Comparison of ENCODE assay signal across 27 cellular contexts in genomic region chr2:145116834-145117233, GRCh38.
"Had no signal": no experiment of that assay in that cellular context is flagged by ENCODE, and none has a peak within 500 bp of the region (broad histone marks: within the 10 kb centered on the region; RNA-seq: fewer than 3 reads in every experiment).

No MANE protein-coding gene starts in this region.

- H3K27me3 Mint-ChIP-seq: activated CD4-positive, alpha-beta T cell treated with anti-CD3 and anti-CD28 coated beads for 36 hours; naive B cell; stimulated activated naive CD8-positive, alpha-beta T cell treated with anti-CD3 and anti-CD28 coated beads, Interleukin-15, Interleukin-2, amounts not matched to agents 100 ng/mL and 50 ng/mL, for 24 hours had no signal

- H3K9me3 ChIP-seq: body of pancreas, colonic mucosa, gastrocnemius medialis, suprapubic skin, tibial nerve had no signal

- H3K36me3 Mint-ChIP-seq: activated CD8-positive, alpha-beta memory T cell treated with anti-CD3 and anti-CD28 coated beads, Interleukin-2, amount 10 ng/mL, durations not matched to agents 7 days and 5 days; activated naive CD4-positive, alpha-beta T cell treated with anti-CD3 and anti-CD28 coated beads, Interleukin-2, amount 50 U/mL, for 72 hours; naive B cell; stimulated activated effector memory CD8-positive, alpha-beta T cell treated with anti-CD3 and anti-CD28 coated beads, Interleukin-12 subunit alpha, Interleukin-12 subunit beta, amount 100 ng/mL, for 72 hours had no signal

- DNase-seq: activated CD4-positive, alpha-beta T cell treated with anti-CD3 and anti-CD28 coated beads for 36 hours; activated CD4-positive, CD25-positive, alpha-beta regulatory T cell; activated CD8-positive, alpha-beta memory T cell treated with anti-CD3 and anti-CD28 coated beads, Interleukin-2, amount 10 ng/mL, durations not matched to agents 7 days and 5 days; activated CD8-positive, alpha-beta T cell treated with anti-CD3 and anti-CD28 coated beads, Interleukin-2, amount 10 ng/mL, durations not matched to agents 7 days and 5 days; activated naive CD4-positive, alpha-beta T cell; activated T-cell treated with anti-CD3 and anti-CD28 coated beads for 4 hours; activated T-cell treated with anti-CD3 and anti-CD28 coated beads, Interleukin-2, amount 50 U/mL, for 72 hours; anterior cingulate cortex; body of pancreas; colonic mucosa; dorsolateral prefrontal cortex; effector memory CD4-positive, alpha-beta T cell; gastrocnemius medialis; glutamatergic neuron; islet precursor cell; left ventricle myocardium superior; naive B cell; occipital lobe; small intestine; stimulated activated CD4-positive, alpha-beta T cell treated with anti-CD3 and anti-CD28 coated beads, Interleukin-4, amount 100 ng/mL, for 24 hours; T-helper 1 cell had no signal

- ATAC-seq: activated CD4-positive, alpha-beta T cell treated with anti-CD3 and anti-CD28 coated beads for 36 hours; activated CD8-positive, alpha-beta memory T cell treated with anti-CD3 and anti-CD28 coated beads, Interleukin-2, amount 10 ng/mL, durations not matched to agents 7 days and 5 days; activated CD8-positive, alpha-beta T cell treated with anti-CD3 and anti-CD28 coated beads, Interleukin-2, amount 10 ng/mL, durations not matched to agents 7 days and 5 days; activated naive CD4-positive, alpha-beta T cell treated with anti-CD3 and anti-CD28 coated beads, Interleukin-2, amount 50 U/mL, for 72 hours; activated T-cell treated with anti-CD3 and anti-CD28 coated beads, Interleukin-2, amount 50 U/mL, for 72 hours; body of pancreas; gastrocnemius medialis; sciatic nerve; stimulated activated effector memory CD8-positive, alpha-beta T cell treated with anti-CD3 and anti-CD28 coated beads, Interleukin-12 subunit alpha, Interleukin-12 subunit beta, amount 100 ng/mL, for 72 hours had no signal

- H3K4me3 ChIP-seq: body of pancreas, colonic mucosa, gastrocnemius medialis, suprapubic skin, tibial nerve had no signal

- H3K4me1 ChIP-seq: body of pancreas, colonic mucosa, gastrocnemius medialis, suprapubic skin had no signal

- H3K9me3 Mint-ChIP-seq: stimulated activated naive CD8-positive, alpha-beta T cell treated with anti-CD3 and anti-CD28 coated beads, Interleukin-15, Interleukin-2, amounts not matched to agents 100 ng/mL and 50 ng/mL, for 24 hours had no signal

- H3K27ac ChIP-seq: body of pancreas, colonic mucosa, gastrocnemius medialis, suprapubic skin had no signal

- H3K4me3 Mint-ChIP-seq: activated CD4-positive, alpha-beta T cell treated with anti-CD3 and anti-CD28 coated beads for 36 hours; activated CD8-positive, alpha-beta memory T cell treated with anti-CD3 and anti-CD28 coated beads, Interleukin-2, amount 10 ng/mL, durations not matched to agents 7 days and 5 days; activated CD8-positive, alpha-beta T cell treated with anti-CD3 and anti-CD28 coated beads, Interleukin-2, amount 10 ng/mL, durations not matched to agents 7 days and 5 days; activated T-cell treated with anti-CD3 and anti-CD28 coated beads, Interleukin-2, amount 50 U/mL, for 72 hours; naive B cell; stimulated activated effector memory CD8-positive, alpha-beta T cell treated with anti-CD3 and anti-CD28 coated beads, Interleukin-12 subunit alpha, Interleukin-12 subunit beta, amount 100 ng/mL, for 72 hours; stimulated activated naive CD8-positive, alpha-beta T cell treated with anti-CD3 and anti-CD28 coated beads, Interleukin-15, Interleukin-2, amounts not matched to agents 100 ng/mL and 50 ng/mL, for 24 hours had no signal

- H3K4me1 Mint-ChIP-seq: activated CD4-positive, alpha-beta T cell treated with anti-CD3 and anti-CD28 coated beads for 36 hours; activated CD8-positive, alpha-beta memory T cell treated with anti-CD3 and anti-CD28 coated beads, Interleukin-2, amount 10 ng/mL, durations not matched to agents 7 days and 5 days had no signal

- H3K27ac Mint-ChIP-seq: activated CD4-positive, alpha-beta T cell treated with anti-CD3 and anti-CD28 coated beads for 36 hours; activated CD8-positive, alpha-beta memory T cell treated with anti-CD3 and anti-CD28 coated beads, Interleukin-2, amount 10 ng/mL, durations not matched to agents 7 days and 5 days; activated CD8-positive, alpha-beta T cell treated with anti-CD3 and anti-CD28 coated beads, Interleukin-2, amount 10 ng/mL, durations not matched to agents 7 days and 5 days; activated naive CD4-positive, alpha-beta T cell treated with anti-CD3 and anti-CD28 coated beads, Interleukin-2, amount 50 U/mL, for 72 hours; activated T-cell treated with anti-CD3 and anti-CD28 coated beads, Interleukin-2, amount 50 U/mL, for 72 hours; naive B cell; stimulated activated effector memory CD8-positive, alpha-beta T cell treated with anti-CD3 and anti-CD28 coated beads, Interleukin-12 subunit alpha, Interleukin-12 subunit beta, amount 100 ng/mL, for 72 hours; stimulated activated naive CD8-positive, alpha-beta T cell treated with anti-CD3 and anti-CD28 coated beads, Interleukin-15, Interleukin-2, amounts not matched to agents 100 ng/mL and 50 ng/mL, for 24 hours had no signal

- H3K27me3 ChIP-seq: body of pancreas, colonic mucosa, dorsolateral prefrontal cortex, gastrocnemius medialis, suprapubic skin, tibial nerve had no signal

- H3K36me3 ChIP-seq: colonic mucosa, gastrocnemius medialis, suprapubic skin, tibial nerve had no signal
